Comparison of ENCODE assay signal across 9 cellular contexts in genomic region chr17:79607941-79608728, GRCh38. TPM values are rescaled to one million over a fixed set of nuclear protein-coding genes. Genes with fewer than 3 reads are reported as not detected.
DNase-seq lines count a peak whose midpoint lies in the region; ATAC-seq and TF ChIP-seq lines count a peak whose summit lies in the region.
"Had no signal": no experiment of that assay in that cellular context is flagged by ENCODE, and none has a peak within 500 bp of the region (broad histone marks: within the 10 kb centered on the region; RNA-seq: fewer than 3 reads in every experiment).

No MANE protein-coding gene starts in this region.

- no peaks in the 10 kb centered on the region for H3K9me3 ChIP-seq in vagina
- H3K9me3 ChIP-seq: psoas muscle had no signal

- peaks cover 13% of the 10 kb centered on the region for H3K4me1 ChIP-seq in vagina
- H3K4me1 ChIP-seq: psoas muscle had no signal

- CTCF ChIA-PET in activated CD8-positive, alpha-beta T cell treated with anti-CD3 and anti-CD28 coated beads for 36 hours (lab: Charles Lee): no interaction called here

- no peak for TF ChIP-seq CTCF in activated CD8-positive, alpha-beta T cell treated with anti-CD3 and anti-CD28 coated beads for 36 hours (IDR thresholded peaks at IDR 0.05)
- TF ChIP-seq CTCF in lower leg skin (IDR thresholded peaks at IDR 0.05) (no peak), vagina (IDR thresholded peaks at IDR 0.05) (no peak)

- ATAC-seq in activated CD8-positive, alpha-beta T cell treated with anti-CD3 and anti-CD28 coated beads for 36 hours: peak; percentile 88

- H3K36me3 ChIP-seq in vagina: no peaks in the 10 kb centered on the region

- no peak for TF ChIP-seq POLR2A in lower leg skin (IDR thresholded peaks at IDR 0.05)
- no peak for TF ChIP-seq POLR2A in vagina (IDR thresholded peaks at IDR 0.05)

- no peak overlapping the region for H3K4me3 ChIP-seq in lower leg skin (ENCODE audit: low read depth, poor library complexity, severe bottlenecking)
- H3K4me3 ChIP-seq in vagina: peak overlapping the region in 1 of 2 donors; percentile 4
- H3K4me3 ChIP-seq: psoas muscle had no signal

- H3K27ac Mint-ChIP-seq in activated CD8-positive, alpha-beta T cell treated with anti-CD3 and anti-CD28 coated beads for 36 hours: no peak overlapping the region

- peak; percentile 8 for DNase-seq in stimulated activated CD4-positive, alpha-beta T cell treated with anti-CD3 and anti-CD28 coated beads, Interleukin-1b, Interleukin-23, amount 100 ng/mL, for 48 hours
- no peak for DNase-seq in stimulated activated CD4-positive, alpha-beta T cell treated with anti-CD3 and anti-CD28 coated beads, Interleukin-12 subunit alpha, Interleukin-12 subunit beta, amount 100 ng/mL, for 4 hours
- peak; percentile 44 for DNase-seq in activated CD8-positive, alpha-beta T cell treated with anti-CD3 and anti-CD28 coated beads for 36 hours
- DNase-seq in iris pigment epithelial cell (ENCODE audit: low read depth) (peak; percentile 37), NCI-H2107 (lab: John Stamatoyannopoulos, UW) (no peak), lower leg skin (ENCODE audit: low spot score in 2 of 2) (no peak), GOT3 (lab: John Stamatoyannopoulos, UW) (no peak), vagina (ENCODE audit: extremely low spot score in 2 of 2) (no peak)
- DNase-seq: psoas muscle had no signal

- H3K4me1 Mint-ChIP-seq in activated CD8-positive, alpha-beta T cell treated with anti-CD3 and anti-CD28 coated beads for 36 hours (ENCODE audit: low read depth): peaks cover 2% of the 10 kb centered on the region

- no peaks in the 10 kb centered on the region for H3K9me3 Mint-ChIP-seq in activated CD8-positive, alpha-beta T cell treated with anti-CD3 and anti-CD28 coated beads for 36 hours

- H3K27me3 ChIP-seq in vagina: peaks cover 22% of the 10 kb centered on the region

- peaks cover 25% of the 10 kb centered on the region for H3K27me3 Mint-ChIP-seq in activated CD8-positive, alpha-beta T cell treated with anti-CD3 and anti-CD28 coated beads for 36 hours

- 9 to 11% methylated on average over 22 to 30 of the region's 39 CpGs for WGBS in lower leg skin, 2 donors

- intact Hi-C loops in activated CD8-positive, alpha-beta T cell treated with anti-CD3 and anti-CD28 coated beads for 36 hours (cut with micrococcal nuclease): no loop called here
- intact Hi-C loops in lower leg skin (cut with DNase I; ENCODE audit: low total_unique reads) (loop anchor here (10.0 kb wide), 1 partner anchor 97 kb away; no protein-coding TSS in a partner anchor), vagina (cut with DNase I) (no loop called here)

- H3K36me3 Mint-ChIP-seq in activated CD8-positive, alpha-beta T cell treated with anti-CD3 and anti-CD28 coated beads for 36 hours (ENCODE audit: low read depth): no peaks in the 10 kb centered on the region

- H3K27ac ChIP-seq in vagina: no peak overlapping the region
- H3K27ac ChIP-seq: psoas muscle had no signal

- POLR2A ChIA-PET in activated CD8-positive, alpha-beta T cell treated with anti-CD3 and anti-CD28 coated beads for 36 hours (lab: Charles Lee): no interaction called here

- H3K4me3 Mint-ChIP-seq in activated CD8-positive, alpha-beta T cell treated with anti-CD3 and anti-CD28 coated beads for 36 hours: no peak overlapping the region

RNA-seq across cellular contexts. Expression of gene RBFOX3, which starts 2.7 kb away (rescaled TPM):
- total RNA-seq in activated CD8-positive, alpha-beta T cell treated with anti-CD3 and anti-CD28 coated beads for 36 hours: not detected
- not detected for total RNA-seq in lower leg skin
- 3.7 TPM for total RNA-seq in vagina
- total RNA-seq: psoas muscle had no signal

Comparison
In these comparisons a context has a peak if more than half of its experiments do, and no peak if none do; other contexts are left out.
1. DNase-seq: peak in stimulated activated CD4-positive, alpha-beta T cell treated with anti-CD3 and anti-CD28 coated beads, Interleukin-1b, Interleukin-23, amount 100 ng/mL, for 48 hours (single experiment), activated CD8-positive, alpha-beta T cell treated with anti-CD3 and anti-CD28 coated beads for 36 hours (single experiment) and iris pigment epithelial cell (single experiment); none in stimulated activated CD4-positive, alpha-beta T cell treated with anti-CD3 and anti-CD28 coated beads, Interleukin-12 subunit alpha, Interleukin-12 subunit beta, amount 100 ng/mL, for 4 hours (single experiment), NCI-H2107 (single experiment), lower leg skin (0 of 2), GOT3 (single experiment) and vagina (0 of 2).